In the genomic region with DNA sequence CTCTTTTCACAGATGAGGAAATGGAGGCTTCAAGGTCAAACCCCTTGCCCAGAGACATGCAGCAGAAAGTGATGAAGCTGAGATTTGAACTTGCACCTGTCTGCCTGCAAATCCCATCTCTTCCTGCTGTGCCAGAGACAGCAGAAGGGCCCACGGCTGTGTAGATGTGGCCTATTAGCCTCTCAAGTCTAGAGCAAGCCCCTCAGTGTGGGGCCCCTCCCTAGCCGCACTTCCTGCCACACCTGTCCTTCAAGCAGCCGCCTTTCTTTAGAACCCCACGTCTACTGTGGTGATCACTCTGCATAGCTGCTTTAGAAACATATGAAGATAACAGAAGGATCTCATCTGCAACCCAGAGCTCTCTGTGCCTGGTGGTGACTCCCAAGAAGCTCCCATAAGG, we compare ENCODE assay signal across 1 cellular context.
TF ChIP-seq lines count a peak whose summit lies in the region.

No MANE protein-coding gene starts in this region.

TF ChIP-seq in GM12891, 5 proteins besides CTCF, POLR2A, EP300 and RAD21:
- TF ChIP-seq TAF1 (IDR thresholded peaks at IDR 0.05; ENCODE audit: low read depth, low read length) (no peak), POU2F2 (IDR thresholded peaks at IDR 0.05; ENCODE audit: low read depth, low read length) (no peak), PAX5 (IDR thresholded peaks at IDR 0.05; ENCODE audit: insufficient read depth, low read length, severe bottlenecking) (no peak), SPI1 (IDR thresholded peaks at IDR 0.05; ENCODE audit: low read depth, low read length) (no peak), POLR2AphosphoS5 (IDR thresholded peaks at IDR 0.05; ENCODE audit: low read depth, low read length) (no peak)
